14 cellular contexts compared by ENCODE assay signal in the genomic region with DNA sequence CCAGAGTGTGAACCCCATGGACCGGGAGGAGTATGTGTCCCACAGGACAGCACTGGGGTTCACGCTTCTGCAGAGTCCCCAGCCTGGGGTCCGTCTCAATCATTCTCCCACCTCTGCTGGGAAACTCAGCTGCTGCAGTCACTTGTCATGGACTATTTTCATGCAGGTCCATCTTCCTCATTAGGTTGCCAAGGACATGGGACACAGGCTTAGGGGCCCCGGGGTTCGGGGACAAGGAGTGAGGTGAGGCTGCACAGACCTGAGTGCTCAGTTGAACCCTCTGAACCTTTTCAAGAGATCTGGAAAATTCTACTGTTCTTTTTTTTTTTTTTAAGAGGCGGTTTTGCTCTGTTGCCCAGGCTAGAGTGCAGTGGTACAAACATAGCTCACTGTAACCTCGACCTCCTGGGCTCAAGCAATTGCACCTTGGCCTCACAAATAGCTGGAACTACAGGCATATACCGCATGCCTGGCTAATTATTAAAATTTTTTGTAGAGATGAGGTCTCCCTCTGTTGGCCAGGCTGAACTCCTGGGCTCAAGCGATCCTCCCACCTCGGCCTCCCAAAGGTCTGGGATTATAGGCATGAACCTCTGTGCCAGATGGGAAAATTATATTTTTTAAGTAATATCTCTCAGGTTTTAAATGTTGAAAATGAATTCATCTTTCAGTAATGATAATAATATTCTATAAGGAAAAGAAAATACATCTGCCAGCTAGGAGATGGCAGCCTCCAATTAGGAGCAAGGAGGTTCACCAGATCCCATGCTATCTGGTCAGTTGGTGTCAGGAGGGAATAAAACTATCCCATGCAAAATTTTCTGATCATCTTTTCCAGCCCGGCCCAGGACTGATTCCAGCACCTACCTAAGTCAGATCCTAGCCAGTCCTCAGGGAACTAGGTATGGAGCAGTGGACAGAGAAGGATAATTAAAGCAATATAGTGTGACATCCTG.
"Had no signal": no experiment of that assay in that cellular context is flagged by ENCODE, and none has a peak within 500 bp of the region (broad histone marks: within the 10 kb centered on the region; RNA-seq: fewer than 3 reads in every experiment).

No MANE protein-coding gene starts in this region.

- DNase-seq: activated CD4-positive, alpha-beta T cell treated with anti-CD3 and anti-CD28 coated beads for 1 hour; activated CD4-positive, alpha-beta T cell treated with anti-CD3 and anti-CD28 coated beads, Interleukin-2, amount 50 U/mL, for 48 hours; activated gamma-delta T cell; activated naive CD8-positive, alpha-beta T cell treated with anti-CD3 and anti-CD28 coated beads, Interleukin-2, amount 10 ng/mL, durations not matched to agents 7 days and 5 days; activated T-cell treated with anti-CD3 and anti-CD28 coated beads, Interleukin-2, amount 50 U/mL, for 4 hours; aorta; esophagus squamous epithelium; foreskin fibroblast; left ventricle myocardium inferior; mesendoderm; ovary; stimulated activated CD4-positive, alpha-beta T cell treated with anti-CD3 and anti-CD28 coated beads, Interleukin-4, amount 100 ng/mL, for 4 hours; stomach had no signal

- H3K4me3 Mint-ChIP-seq: activated naive CD8-positive, alpha-beta T cell treated with anti-CD3 and anti-CD28 coated beads, Interleukin-2, amount 10 ng/mL, durations not matched to agents 7 days and 5 days; activated T-cell treated with anti-CD3 and anti-CD28 coated beads, Interleukin-2, amount 50 U/mL, for 4 hours; nephron had no signal

- ATAC-seq: activated T-cell treated with anti-CD3 and anti-CD28 coated beads, Interleukin-2, amount 50 U/mL, for 4 hours had no signal

- H3K36me3 Mint-ChIP-seq: activated naive CD8-positive, alpha-beta T cell treated with anti-CD3 and anti-CD28 coated beads, Interleukin-2, amount 10 ng/mL, durations not matched to agents 7 days and 5 days had no signal

- H3K9me3 Mint-ChIP-seq: activated naive CD8-positive, alpha-beta T cell treated with anti-CD3 and anti-CD28 coated beads, Interleukin-2, amount 10 ng/mL, durations not matched to agents 7 days and 5 days; activated T-cell treated with anti-CD3 and anti-CD28 coated beads, Interleukin-2, amount 50 U/mL, for 4 hours; nephron had no signal

- H3K27ac Mint-ChIP-seq: activated naive CD8-positive, alpha-beta T cell treated with anti-CD3 and anti-CD28 coated beads, Interleukin-2, amount 10 ng/mL, durations not matched to agents 7 days and 5 days had no signal
